ENCODE assay signal across 29 cellular contexts in the genomic region with DNA sequence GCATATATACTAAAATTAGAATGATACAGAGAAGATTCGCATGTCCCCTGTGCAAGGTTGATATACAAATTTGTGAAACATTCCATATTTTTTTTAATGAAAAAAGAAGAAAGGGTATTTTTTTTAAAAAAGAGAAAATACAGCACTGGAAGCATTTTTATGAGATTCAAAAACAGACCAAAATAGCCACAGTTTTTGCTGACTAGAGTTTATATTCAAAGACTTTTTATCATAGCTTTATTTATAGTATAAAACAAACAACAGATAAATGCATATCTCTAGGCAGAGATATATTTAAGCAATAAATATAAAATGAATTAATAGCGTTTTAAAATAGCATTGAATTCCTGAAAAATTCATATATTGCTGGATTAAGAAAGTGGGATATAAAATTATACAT.
"Had no signal": no experiment of that assay in that cellular context is flagged by ENCODE, and none has a peak within 500 bp of the region (broad histone marks: within the 10 kb centered on the region; RNA-seq: fewer than 3 reads in every experiment).

No MANE protein-coding gene starts in this region.

- H3K4me1 ChIP-seq: stomach, suprapubic skin, testis, thyroid gland, tibial artery, tibial nerve, transverse colon, upper lobe of left lung, upper lobe of right lung, uterus, vagina had no signal

- H3K36me3 ChIP-seq: stomach, suprapubic skin, thoracic aorta, thyroid gland, tibial artery, tibial nerve, transverse colon, upper lobe of left lung, upper lobe of right lung, uterus, vagina had no signal

- FAIRE-seq: urothelium cell line had no signal

- DNase-seq: stimulated activated CD4-positive, alpha-beta T cell treated with anti-CD3 and anti-CD28 coated beads, Interleukin-2, amount 100 ng/mL, for 48 hours; stimulated activated CD4-positive, alpha-beta T cell treated with anti-CD3 and anti-CD28 coated beads, Interleukin-4, amount 100 ng/mL, for 1 hour; stimulated activated CD4-positive, alpha-beta T cell treated with anti-CD3 and anti-CD28 coated beads, Interleukin-4, amount 100 ng/mL, for 24 hours; stimulated activated CD4-positive, alpha-beta T cell treated with anti-CD3 and anti-CD28 coated beads, Interleukin-4, amount 100 ng/mL, for 4 hours; stimulated activated CD8-positive, alpha-beta memory T cell treated with anti-CD3 and anti-CD28 coated beads, Interleukin-4, amount 100 ng/mL, for 48 hours; stimulated activated naive B cell treated with anti-CD40 and anti-IgM and Interleukin-4, amounts not matched to agents 10 μg/mL and 1 μg/mL and 100 μg/mL, for 72 hours; stimulated activated naive CD4-positive, alpha-beta T cell; stimulated activated naive CD4-positive, alpha-beta T cell treated with Interleukin-2 at 50 U/mL for 16 hours; stimulated activated naive CD8-positive, alpha-beta T cell treated with anti-CD3 and anti-CD28 coated beads, Interleukin-15, amount 100 ng/mL, for 72 hours; stimulated activated naive CD8-positive, alpha-beta T cell treated with anti-CD3 and anti-CD28 coated beads, Interleukin-15, Interleukin-2, amounts not matched to agents 100 U/mL and 50 U/mL, for 24 hours; stomach; substantia nigra; testis; thyroid gland; tibial artery; transverse colon; trophoblast cell; upper lobe of left lung; upper lobe of right lung; uterus had no signal

- H3K4me1 Mint-ChIP-seq: stimulated activated effector memory CD8-positive, alpha-beta T cell treated with anti-CD3 and anti-CD28 coated beads, Interleukin-12 subunit alpha, Interleukin-12 subunit beta, amount 100 ng/mL, for 72 hours; stimulated activated memory B cell treated with anti-CD40 and anti-IgM and Interleukin-4, amounts not matched to agents 10 μg/mL and 1 μg/mL and 100 μg/mL, for 72 hours; stimulated activated naive B cell treated with anti-CD40 and anti-IgM and Interleukin-4, amounts not matched to agents 10 μg/mL and 1 μg/mL and 100 μg/mL, for 72 hours; stimulated activated naive CD8-positive, alpha-beta T cell treated with anti-CD3 and anti-CD28 coated beads, Interleukin-15, amount 100 ng/mL, for 72 hours had no signal

- H3K27me3 Mint-ChIP-seq: stimulated activated memory B cell treated with anti-CD40 and anti-IgM and Interleukin-4, amounts not matched to agents 10 μg/mL and 1 μg/mL and 100 μg/mL, for 72 hours; stimulated activated naive B cell treated with anti-CD40 and anti-IgM and Interleukin-4, amounts not matched to agents 10 μg/mL and 1 μg/mL and 100 μg/mL, for 72 hours; stimulated activated naive CD8-positive, alpha-beta T cell treated with anti-CD3 and anti-CD28 coated beads, Interleukin-15, amount 100 ng/mL, for 72 hours; stimulated activated naive CD8-positive, alpha-beta T cell treated with anti-CD3 and anti-CD28 coated beads, Interleukin-15, Interleukin-2, amounts not matched to agents 100 ng/mL and 50 ng/mL, for 24 hours; type B pancreatic cell had no signal

- H3K4me3 Mint-ChIP-seq: stimulated activated effector memory CD8-positive, alpha-beta T cell treated with anti-CD3 and anti-CD28 coated beads, Interleukin-12 subunit alpha, Interleukin-12 subunit beta, amount 100 ng/mL, for 72 hours; stimulated activated memory B cell treated with anti-CD40 and anti-IgM and Interleukin-4, amounts not matched to agents 10 μg/mL and 1 μg/mL and 100 μg/mL, for 72 hours; stimulated activated naive B cell treated with anti-CD40 and anti-IgM and Interleukin-4, amounts not matched to agents 10 μg/mL and 1 μg/mL and 100 μg/mL, for 72 hours; stimulated activated naive CD8-positive, alpha-beta T cell treated with anti-CD3 and anti-CD28 coated beads, Interleukin-15, amount 100 ng/mL, for 72 hours; stimulated activated naive CD8-positive, alpha-beta T cell treated with anti-CD3 and anti-CD28 coated beads, Interleukin-15, Interleukin-2, amounts not matched to agents 100 ng/mL and 50 ng/mL, for 24 hours; type B pancreatic cell had no signal

- H3K27me3 ChIP-seq: stomach, suprapubic skin, testis, thyroid gland, tibial artery, tibial nerve, transverse colon, upper lobe of left lung, upper lobe of right lung, uterus, vagina had no signal

- H3K27ac ChIP-seq: stomach, suprapubic skin, testis, thoracic aorta, thyroid gland, tibial artery, tibial nerve, transverse colon, upper lobe of left lung, upper lobe of right lung, uterus, vagina had no signal

- H3K27ac Mint-ChIP-seq: stimulated activated effector memory CD8-positive, alpha-beta T cell treated with anti-CD3 and anti-CD28 coated beads, Interleukin-12 subunit alpha, Interleukin-12 subunit beta, amount 100 ng/mL, for 72 hours; stimulated activated memory B cell treated with anti-CD40 and anti-IgM and Interleukin-4, amounts not matched to agents 10 μg/mL and 1 μg/mL and 100 μg/mL, for 72 hours; stimulated activated naive B cell treated with anti-CD40 and anti-IgM and Interleukin-4, amounts not matched to agents 10 μg/mL and 1 μg/mL and 100 μg/mL, for 72 hours; stimulated activated naive CD8-positive, alpha-beta T cell treated with anti-CD3 and anti-CD28 coated beads, Interleukin-15, amount 100 ng/mL, for 72 hours; stimulated activated naive CD8-positive, alpha-beta T cell treated with anti-CD3 and anti-CD28 coated beads, Interleukin-15, Interleukin-2, amounts not matched to agents 100 ng/mL and 50 ng/mL, for 24 hours; type B pancreatic cell had no signal

- ATAC-seq: stimulated activated effector memory CD8-positive, alpha-beta T cell treated with anti-CD3 and anti-CD28 coated beads, Interleukin-12 subunit alpha, Interleukin-12 subunit beta, amount 100 ng/mL, for 72 hours; stimulated activated memory B cell treated with anti-CD40 and anti-IgM and Interleukin-4, amounts not matched to agents 10 μg/mL and 1 μg/mL and 100 μg/mL, for 72 hours; stimulated activated naive B cell treated with anti-CD40 and anti-IgM and Interleukin-4, amounts not matched to agents 10 μg/mL and 1 μg/mL and 100 μg/mL, for 72 hours; stimulated activated naive CD8-positive, alpha-beta T cell treated with anti-CD3 and anti-CD28 coated beads, Interleukin-15, amount 100 ng/mL, for 72 hours; stimulated activated naive CD8-positive, alpha-beta T cell treated with anti-CD3 and anti-CD28 coated beads, Interleukin-15, Interleukin-2, amounts not matched to agents 100 U/mL and 50 U/mL, for 24 hours; upper lobe of right lung had no signal

- H3K9me3 ChIP-seq: suprapubic skin, testis, thoracic aorta, thyroid gland, tibial artery, transverse colon, upper lobe of left lung, upper lobe of right lung, uterus, vagina had no signal

- H3K36me3 Mint-ChIP-seq: stimulated activated effector memory CD8-positive, alpha-beta T cell treated with anti-CD3 and anti-CD28 coated beads, Interleukin-12 subunit alpha, Interleukin-12 subunit beta, amount 100 ng/mL, for 72 hours; stimulated activated memory B cell treated with anti-CD40 and anti-IgM and Interleukin-4, amounts not matched to agents 10 μg/mL and 1 μg/mL and 100 μg/mL, for 72 hours; stimulated activated naive B cell treated with anti-CD40 and anti-IgM and Interleukin-4, amounts not matched to agents 10 μg/mL and 1 μg/mL and 100 μg/mL, for 72 hours; type B pancreatic cell had no signal

- H3K9me3 Mint-ChIP-seq: type B pancreatic cell had no signal

- H3K4me3 ChIP-seq: stomach, suprapubic skin, testis, thoracic aorta, thyroid gland, tibial artery, tibial nerve, transverse colon, upper lobe of left lung, upper lobe of right lung, uterus, vagina had no signal
